Comparison of ENCODE assay signal across 9 cellular contexts in the genomic region with DNA sequence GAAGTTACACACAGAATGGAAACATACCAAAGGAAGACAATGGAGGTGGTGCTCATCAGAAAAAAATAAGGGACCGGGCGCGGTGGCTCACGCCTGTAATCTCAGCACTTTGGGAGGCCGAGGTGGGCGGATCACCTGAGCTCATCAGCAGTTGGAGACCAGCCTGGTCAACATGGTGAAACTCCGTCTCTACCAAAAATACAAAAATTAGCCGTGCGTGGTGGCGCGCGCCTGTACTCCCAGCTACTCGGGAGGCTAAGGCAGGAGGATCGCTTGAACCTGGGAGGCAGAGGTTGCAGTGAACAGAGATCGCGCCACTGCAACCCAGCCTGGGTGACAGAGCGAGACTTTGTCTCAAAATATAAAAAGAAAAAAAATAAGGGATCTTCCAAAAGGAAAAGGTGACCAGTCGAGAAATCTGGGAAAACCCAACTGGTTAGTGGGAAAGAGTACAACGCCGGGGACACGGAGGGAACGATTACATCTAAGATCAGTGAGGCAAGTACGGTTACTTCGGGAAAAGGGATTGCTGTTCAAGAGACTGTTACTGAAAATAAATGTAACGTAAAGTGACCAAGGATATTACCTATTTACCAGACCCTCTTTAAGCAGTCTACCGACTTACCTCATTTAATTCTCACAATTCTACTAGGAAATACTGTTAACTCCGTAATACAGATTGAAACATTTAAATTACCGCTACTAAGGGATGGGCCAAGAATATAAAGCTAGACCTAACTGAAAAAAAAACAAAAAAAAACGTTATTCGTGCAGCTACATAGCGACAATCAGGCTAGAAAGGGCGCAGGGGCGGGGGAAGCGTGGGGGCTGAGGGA. TPM values are rescaled to one million over a fixed set of nuclear protein-coding genes. Genes with fewer than 3 reads are reported as not detected.
A peak's percentile ranks its signal among the peaks of the same experiment; 100 is the strongest.
DNase-seq lines count a peak whose midpoint lies in the region; ATAC-seq and TF ChIP-seq lines count a peak whose summit lies in the region.
"Had no signal": no experiment of that assay in that cellular context is flagged by ENCODE, and none has a peak within 500 bp of the region (broad histone marks: within the 10 kb centered on the region; RNA-seq: fewer than 3 reads in every experiment).

No MANE protein-coding gene starts in this region.

- H3K4me2 ChIP-seq in BLaER1, result peak overlapping the region; percentile 95
- peak overlapping the region; percentile 81 for H3K4me2 ChIP-seq in Karpas-422 (ENCODE audit: low read depth, low read length, poor library complexity, severe bottlenecking)

- no peaks in the 10 kb centered on the region for H3K9me3 ChIP-seq in BLaER1
- no peaks in the 10 kb centered on the region for H3K9me3 ChIP-seq in Karpas-422 (ENCODE audit: low read length)
- no peaks in the 10 kb centered on the region for H3K9me3 ChIP-seq in mucosa of descending colon

- peak overlapping the region; percentile 17; the same call in 1 of the 2 replicates for H2AFZ ChIP-seq in Karpas-422 (ENCODE audit: low read length)

- no peak for TF ChIP-seq CTCF in mucosa of descending colon (IDR thresholded peaks at IDR 0.05)
- TF ChIP-seq CTCF in GM10248 (IDR thresholded peaks at IDR 0.05; ENCODE audit: control extremely low read depth, extremely low read depth, low read depth, missing control alignments), result no peak

- peak overlapping the region; percentile 92 for H3K27ac ChIP-seq in BLaER1
- H3K27ac ChIP-seq in Karpas-422 (ENCODE audit: low read length), result peak overlapping the region; percentile 69
- peak overlapping the region; percentile 96 for H3K27ac ChIP-seq in caudate nucleus (ENCODE audit: low read depth, low read length)

- peaks cover 48% of the 10 kb centered on the region for H3K79me2 ChIP-seq in Karpas-422 (ENCODE audit: low read length)

- H3K9ac ChIP-seq in BLaER1, result peak overlapping the region; percentile 95
- H3K9ac ChIP-seq in Karpas-422 (ENCODE audit: low read length), result peak overlapping the region; percentile 91

- H3K36me3 ChIP-seq in BLaER1 (peaks cover 39% of the 10 kb centered on the region), Karpas-422 (ENCODE audit: insufficient read depth, low read length) (peaks cover 44% of the 10 kb centered on the region), mucosa of descending colon (ENCODE audit: low read depth) (no peaks in the 10 kb centered on the region)

- CTCF ChIA-PET in GM10248 (lab: Yijun Ruan, JAX), result interaction anchor here (0.9 to 2.6 kb wide), 7 partner anchors 11 to 247 kb away, joined by 3 to 11 read pairs (median 3); no protein-coding TSS in a partner anchor

- H4K20me1 ChIP-seq in BLaER1 (peaks cover 51% of the 10 kb centered on the region), Karpas-422 (ENCODE audit: insufficient read depth, low read depth, low read length) (peaks cover 17% of the 10 kb centered on the region; the same call in 1 of the 2 replicates)

- H3K4me1 ChIP-seq in BLaER1 (peaks cover 18% of the 10 kb centered on the region), Karpas-422 (ENCODE audit: low read length) (peaks cover 20% of the 10 kb centered on the region), mucosa of descending colon (ENCODE audit: low read depth) (peaks cover 17% of the 10 kb centered on the region)

- POLR2A ChIA-PET in GM10248 (lab: Yijun Ruan, JAX), result interaction anchor here (0.6 kb wide), 1 partner anchor 112 kb away, joined by 12 read pairs; no protein-coding TSS in a partner anchor

- intact Hi-C loops in mucosa of descending colon (cut with DNase I, micrococcal nuclease), result no loop called here

- H3K9me2 ChIP-seq in Karpas-422 (replicated peaks; ENCODE audit: insufficient read depth, low read length), result no peaks in the 10 kb centered on the region

- H3K27me3 ChIP-seq in BLaER1 (no peaks in the 10 kb centered on the region), Karpas-422 (ENCODE audit: low read length) (no peaks in the 10 kb centered on the region)

- ATAC-seq in mucosa of descending colon (no peak), HG03342 (IDR thresholded peaks at IDR 0.05; ENCODE audit: unreplicated experiment) (no peak)

- DNase-seq in Karpas-422, result no peak
- peak in 1 of 61 donors; percentile 10 for DNase-seq in caudate nucleus (lab: John Stamatoyannopoulos, UW)
- peak in 2 of 3 donors; percentile 13 to 30 for DNase-seq in mucosa of descending colon
- no peak for DNase-seq in GM10248 (ENCODE audit: extremely low spot score)
- DNase-seq in COR-L47 (lab: John Stamatoyannopoulos, UW), result no peak
- no peak for DNase-seq in COLO668 (lab: John Stamatoyannopoulos, UW; ENCODE audit: unreplicated experiment)

- H3K4me3 ChIP-seq in BLaER1, result peak overlapping the region; percentile 92
- peak overlapping the region; percentile 93 for H3K4me3 ChIP-seq in Karpas-422 (ENCODE audit: low read length)
- H3K4me3 ChIP-seq in mucosa of descending colon, result peak overlapping the region; percentile 63

RNA-seq across cellular contexts. Expression of a gene that starts 0.8 kb away (rescaled TPM):
- total RNA-seq in Karpas-422 (2014; rRNA removed; shearing (Covaris generic); ENCODE audit: low replicate concordance), result 325 and 443 TPM in 2 replicates
- total RNA-seq in mucosa of descending colon, result 100 to 1,000 TPM; 117 to 157 (median 133) TPM

RNA-seq across cellular contexts. Expression of a gene that starts 1.1 kb away (rescaled TPM):
- total RNA-seq in Karpas-422 (2014; rRNA removed; shearing (Covaris generic); ENCODE audit: low replicate concordance), result 4.5 TPM in 1 of 2 replicates, not detected in the other
- under 1 TPM in 1 of 3 donors, not detected in 2; 0.87 TPM for total RNA-seq in mucosa of descending colon

RNA-seq across cellular contexts. Expression of a gene that starts 31.7 kb away (rescaled TPM):
- not detected in 2 replicates for total RNA-seq in Karpas-422 (2014; rRNA removed; shearing (Covaris generic); ENCODE audit: low replicate concordance)
- total RNA-seq in mucosa of descending colon, result not detected
- total RNA-seq: HT1080 had no signal

RNA-seq across cellular contexts. Expression of a gene that starts 38.2 kb away (rescaled TPM):
- total RNA-seq in Karpas-422 (2014; rRNA removed; shearing (Covaris generic); ENCODE audit: low replicate concordance), result not detected in 2 replicates
- not detected for total RNA-seq in mucosa of descending colon
- total RNA-seq: HT1080 had no signal

RNA-seq across cellular contexts. Expression of a gene that starts 41.8 kb away (rescaled TPM):
- total RNA-seq in Karpas-422 (2014; rRNA removed; shearing (Covaris generic); ENCODE audit: low replicate concordance), result 17.7 and 39.1 TPM in 2 replicates
- total RNA-seq in mucosa of descending colon, result 10 to 100 TPM; 33.0 to 50.1 (median 35.3) TPM

Comparison
In these comparisons a context has a peak if more than half of its experiments do, and no peak if none do; other contexts are left out.
1. DNase-seq: peak in mucosa of descending colon (2 of 3); none in Karpas-422 (single experiment), GM10248 (single experiment), COR-L47 (single experiment) and COLO668 (single experiment).
2. Peak in every context shown above with its lines, with median percentiles within 50 percentile points of each other: H3K27ac ChIP-seq and H3K4me3 ChIP-seq.